Comparison of ENCODE assay signal across 18 cellular contexts in genomic region chr6:22294301-22294700, GRCh38. TPM values are rescaled to one million over a fixed set of nuclear protein-coding genes. Genes with fewer than 3 reads are reported as not detected.
DNase-seq lines count a peak whose midpoint lies in the region; TF ChIP-seq lines count a peak whose summit lies in the region.
"Had no signal": no experiment of that assay in that cellular context is flagged by ENCODE, and none has a peak within 500 bp of the region (broad histone marks: within the 10 kb centered on the region; RNA-seq: fewer than 3 reads in every experiment).

No MANE protein-coding gene starts in this region.

- no peak overlapping the region for H3K4ac ChIP-seq in neuronal stem cell (ENCODE audit: low read length)

- H3K9me3 ChIP-seq in neuronal stem cell (replicated peaks in 1 of 2; ENCODE audit: control insufficient read depth in 2 of 2, insufficient read depth in 1 of 2, low read depth in 1 of 2, low read length in 2 of 2) (peaks cover 0 to 2% of the 10 kb centered on the region in 2 donors), Peyer's patch (no peaks in the 10 kb centered on the region)

- WGBS in neuronal stem cell (ENCODE audit: extremely low coverage in 2 of 2, insufficient read length in 2 of 2, insufficient replicate concordance in 1 of 2), 2 donors = no CpG with 5 or more reads among the region's 17 CpGs

- H4K91ac ChIP-seq in neuronal stem cell (ENCODE audit: low read depth, low read length, poor library complexity) = no peak overlapping the region

- peak overlapping the region; percentile 38 for H2AK5ac ChIP-seq in neuronal stem cell (ENCODE audit: low read depth, low read length)

- H2BK15ac ChIP-seq in neuronal stem cell (ENCODE audit: low read length) = peak overlapping the region; percentile 60

- H3K23ac ChIP-seq in neuronal stem cell (ENCODE audit: low read depth, low read length, poor library complexity) = no peak overlapping the region

- H3K4me3 ChIP-seq in neuronal stem cell (ENCODE audit: low read length in 2 of 2) = no peak overlapping the region
- H3K4me3 ChIP-seq in Peyer's patch = no peak overlapping the region
- H3K4me3 ChIP-seq: K562 had no signal

- no peaks in the 10 kb centered on the region for H3K79me1 ChIP-seq in neuronal stem cell (ENCODE audit: low read depth, low read length)

- no peak overlapping the region for H2BK120ac ChIP-seq in neuronal stem cell (ENCODE audit: low read depth, low read length)

- no peak overlapping the region for H2BK5ac ChIP-seq in neuronal stem cell (ENCODE audit: low read length)

- no peak overlapping the region for H3K4me2 ChIP-seq in neuronal stem cell (ENCODE audit: insufficient read depth, low read length, poor library complexity, severe bottlenecking)

- H3K27me3 ChIP-seq in neuronal stem cell (ENCODE audit: control insufficient read depth in 3 of 3, insufficient read depth in 3 of 3, low read depth in 1 of 3, low read length in 3 of 3) (no peaks in the 10 kb centered on the region), Peyer's patch (no peaks in the 10 kb centered on the region)

- no peak for TF ChIP-seq CTCF in Peyer's patch (IDR thresholded peaks at IDR 0.05)

- peak overlapping the region; percentile 21 for H2AFZ ChIP-seq in neuronal stem cell (ENCODE audit: low read length)

- DNase-seq in NCI-H1092 (lab: John Stamatoyannopoulos, UW) = peak; percentile 1
- DNase-seq in NCI-H1092 treated with DMSO at 0.1 percent for 48 hours (lab: John Stamatoyannopoulos, UW) = no peak
- DNase-seq in NCI-H524 treated with DMSO at 0.1 percent for 48 hours (lab: John Stamatoyannopoulos, UW) = peak; percentile 60
- peak; percentile 13 for DNase-seq in amniotic epithelial cell (ENCODE audit: low read depth)
- no peak for DNase-seq in neuronal stem cell (ENCODE audit: low spot score)
- no peak for DNase-seq in Peyer's patch
- DNase-seq in GF-D8 (lab: John Stamatoyannopoulos, UW) = no peak
- no peak for DNase-seq in activated CD4-positive, CD25-positive, alpha-beta regulatory T cell (lab: John Stamatoyannopoulos, UW)
- DNase-seq: CD4-positive, alpha-beta memory T cell; GDM1; NCI-H1436 treated with DMSO at 0.1 percent for 48 hours; NCI-H2107; NCI-H446; SHP77 had no signal

- H3K4me1 ChIP-seq in neuronal stem cell (ENCODE audit: control insufficient read depth in 2 of 2, insufficient read depth in 1 of 2, low read depth in 1 of 2, low read length in 2 of 2) = no peaks in the 10 kb centered on the region
- no peaks in the 10 kb centered on the region for H3K4me1 ChIP-seq in Peyer's patch

- peak overlapping the region; percentile 91 for H3K18ac ChIP-seq in neuronal stem cell (ENCODE audit: low read length)

- H3K36me3 ChIP-seq in neuronal stem cell (replicated peaks in 1 of 2; ENCODE audit: control insufficient read depth in 2 of 2, insufficient read depth in 2 of 2, low read length in 2 of 2) (no peaks in the 10 kb centered on the region), Peyer's patch (no peaks in the 10 kb centered on the region)

- H3K27ac ChIP-seq in neuronal stem cell (replicated peaks; ENCODE audit: low read length) (no peak overlapping the region), Peyer's patch (no peak overlapping the region)

- H3K9ac ChIP-seq in neuronal stem cell (ENCODE audit: low read depth, low read length, poor library complexity) = no peak overlapping the region

- no peak for TF ChIP-seq POLR2A in Peyer's patch (IDR thresholded peaks at IDR 0.05)

- H4K8ac ChIP-seq in neuronal stem cell (ENCODE audit: low read depth, low read length) = no peak overlapping the region

- no peak overlapping the region for H2BK12ac ChIP-seq in neuronal stem cell (ENCODE audit: low read length)

- H3K14ac ChIP-seq in neuronal stem cell (ENCODE audit: low read length) = peak overlapping the region; percentile 95

RNA-seq across cellular contexts. Expression of gene PRL, which starts 2.5 kb away (rescaled TPM):
- not detected for polyA plus RNA-seq in neuronal stem cell (2013, experiment 1 of 2)
- not detected for polyA plus RNA-seq in neuronal stem cell (2013, experiment 2 of 2)
- not detected for total RNA-seq in Peyer's patch
- total RNA-seq: A172; CD4-positive, alpha-beta memory T cell; H1; K562 had no signal
- polyA plus RNA-seq: BJ; CD4-positive, alpha-beta memory T cell; H1; K562 had no signal

Comparison
In these comparisons a context has a peak if more than half of its experiments do, and no peak if none do; other contexts are left out.
1. DNase-seq: peak in NCI-H1092 (single experiment), NCI-H524 treated with DMSO at 0.1 percent for 48 hours (single experiment) and amniotic epithelial cell (single experiment); none in NCI-H1092 treated with DMSO at 0.1 percent for 48 hours (single experiment), neuronal stem cell (single experiment), Peyer's patch (0 of 3), GF-D8 (single experiment) and activated CD4-positive, CD25-positive, alpha-beta regulatory T cell (0 of 4).